In genomic region chr19:40421468-40421778, GRCh38 we compare ENCODE assay signal across 7 cellular contexts. TPM values are rescaled to one million over a fixed set of nuclear protein-coding genes. Genes with fewer than 3 reads are reported as not detected.
DNase-seq lines count a peak whose midpoint lies in the region; ATAC-seq and TF ChIP-seq lines count a peak whose summit lies in the region.

No MANE protein-coding gene starts in this region.

- ATAC-seq in stimulated activated memory B cell treated with anti-CD40 and anti-IgM and Interleukin-4, amounts not matched to agents 10 μg/mL and 1 μg/mL and 100 μg/mL, for 72 hours, result peak; percentile 0
- ATAC-seq in HG03095 (IDR thresholded peaks at IDR 0.05; ENCODE audit: unreplicated experiment), result no peak

- H3K27me3 ChIP-seq in HL-60 (ENCODE audit: insufficient read depth, poor library complexity, severe bottlenecking), result no peaks in the 10 kb centered on the region
- no peaks in the 10 kb centered on the region for H3K27me3 ChIP-seq in hepatocyte

- H4K20me1 ChIP-seq in hepatocyte (ENCODE audit: insufficient read depth, poor library complexity, severe bottlenecking), result no peaks in the 10 kb centered on the region

- no peaks in the 10 kb centered on the region for H3K27me3 Mint-ChIP-seq in activated CD4-positive, alpha-beta memory T cell treated with anti-CD3 and anti-CD28 coated beads for 36 hours
- H3K27me3 Mint-ChIP-seq in stimulated activated memory B cell treated with anti-CD40 and anti-IgM and Interleukin-4, amounts not matched to agents 10 μg/mL and 1 μg/mL and 100 μg/mL, for 72 hours, result no peaks in the 10 kb centered on the region

- peak overlapping the region; percentile 86 for H3K4me2 ChIP-seq in hepatocyte

- H3K9me2 ChIP-seq in hepatocyte (replicated peaks; ENCODE audit: insufficient read depth), result no peaks in the 10 kb centered on the region

- no peaks in the 10 kb centered on the region for H3K9me3 ChIP-seq in hepatocyte (ENCODE audit: low read depth)

- 52% methylated on average over 4 of the region's 4 CpGs for WGBS in hepatocyte (ENCODE audit: low lambda C conversion rate, missing lambda C conversion rate)

- DNase-seq in HL-60 (ENCODE audit: low read depth in 1 of 2, low spot score in 1 of 2) (no peak), hepatocyte (ENCODE audit: low spot score) (no peak), ureter (ENCODE audit: low spot score) (no peak), DMS 273 (lab: John Stamatoyannopoulos, UW; ENCODE audit: unreplicated experiment) (no peak)
- no peak for DNase-seq in activated CD4-positive, alpha-beta memory T cell treated with anti-CD3 and anti-CD28 coated beads for 36 hours

- H3K4me1 Mint-ChIP-seq in activated CD4-positive, alpha-beta memory T cell treated with anti-CD3 and anti-CD28 coated beads for 36 hours (ENCODE audit: low read depth), result peaks cover 24% of the 10 kb centered on the region
- peaks cover 37% of the 10 kb centered on the region for H3K4me1 Mint-ChIP-seq in stimulated activated memory B cell treated with anti-CD40 and anti-IgM and Interleukin-4, amounts not matched to agents 10 μg/mL and 1 μg/mL and 100 μg/mL, for 72 hours

- H3K79me2 ChIP-seq in hepatocyte, result peaks cover 33% of the 10 kb centered on the region

- H3K27ac ChIP-seq in HL-60 (replicated peaks) (peak overlapping the region; percentile 84), hepatocyte (peak overlapping the region; percentile 100)

- H3K4me3 ChIP-seq in HL-60 (replicated peaks; ENCODE audit: insufficient read depth, low read length) (peak overlapping the region; percentile 71), hepatocyte (peak overlapping the region; percentile 5)

- CTCF ChIA-PET in activated CD4-positive, alpha-beta memory T cell treated with anti-CD3 and anti-CD28 coated beads for 36 hours (lab: Charles Lee), result interaction anchor here (0.7 to 2.1 kb wide), 21 partner anchors 8 to 213 kb away, joined by 3 to 28 read pairs (median 6); partner anchors contain the start of genes AKT2, BLVRB, C19orf47 and PLD3

- peak overlapping the region; percentile 77 for H3K4me3 Mint-ChIP-seq in activated CD4-positive, alpha-beta memory T cell treated with anti-CD3 and anti-CD28 coated beads for 36 hours
- peak overlapping the region; percentile 84 for H3K4me3 Mint-ChIP-seq in stimulated activated memory B cell treated with anti-CD40 and anti-IgM and Interleukin-4, amounts not matched to agents 10 μg/mL and 1 μg/mL and 100 μg/mL, for 72 hours

- no peak for TF ChIP-seq CTCF in HL-60 (IDR thresholded peaks at IDR 0.05; ENCODE audit: insufficient read depth, low read length)
- no peak for TF ChIP-seq CTCF in hepatocyte (IDR thresholded peaks at IDR 0.05; ENCODE audit: poor library complexity)

- H3K9me3 Mint-ChIP-seq in activated CD4-positive, alpha-beta memory T cell treated with anti-CD3 and anti-CD28 coated beads for 36 hours, result no peaks in the 10 kb centered on the region
- no peaks in the 10 kb centered on the region for H3K9me3 Mint-ChIP-seq in stimulated activated memory B cell treated with anti-CD40 and anti-IgM and Interleukin-4, amounts not matched to agents 10 μg/mL and 1 μg/mL and 100 μg/mL, for 72 hours

- H3K36me3 ChIP-seq in hepatocyte (replicated peaks; ENCODE audit: insufficient read depth, low read depth), result no peaks in the 10 kb centered on the region

- peak overlapping the region; percentile 93 for H3K27ac Mint-ChIP-seq in activated CD4-positive, alpha-beta memory T cell treated with anti-CD3 and anti-CD28 coated beads for 36 hours
- peak overlapping the region; percentile 89 for H3K27ac Mint-ChIP-seq in stimulated activated memory B cell treated with anti-CD40 and anti-IgM and Interleukin-4, amounts not matched to agents 10 μg/mL and 1 μg/mL and 100 μg/mL, for 72 hours

- H2AFZ ChIP-seq in hepatocyte, result no peak overlapping the region

- peaks cover 11% of the 10 kb centered on the region for H3K36me3 Mint-ChIP-seq in activated CD4-positive, alpha-beta memory T cell treated with anti-CD3 and anti-CD28 coated beads for 36 hours
- H3K36me3 Mint-ChIP-seq in stimulated activated memory B cell treated with anti-CD40 and anti-IgM and Interleukin-4, amounts not matched to agents 10 μg/mL and 1 μg/mL and 100 μg/mL, for 72 hours, result no peaks in the 10 kb centered on the region

- POLR2A ChIA-PET in activated CD4-positive, alpha-beta memory T cell treated with anti-CD3 and anti-CD28 coated beads for 36 hours (lab: Charles Lee), result interaction anchor here (1.3 to 1.4 kb wide), 2 partner anchors 18 to 73 kb away, joined by 3 to 4 read pairs; partner anchors contain the start of genes C19orf47 and PLD3

- intact Hi-C loops in activated CD4-positive, alpha-beta memory T cell treated with anti-CD3 and anti-CD28 coated beads for 36 hours (cut with micrococcal nuclease), result loop anchor here (1.0 kb wide), 1 partner anchor 22 kb away; no protein-coding TSS in a partner anchor

- H3K4me1 ChIP-seq in hepatocyte (ENCODE audit: insufficient read depth), result peaks cover 23% of the 10 kb centered on the region

RNA-seq across cellular contexts. Expression of gene SERTAD1, which starts 4.4 kb away (rescaled TPM):
- total RNA-seq in activated CD4-positive, alpha-beta memory T cell treated with anti-CD3 and anti-CD28 coated beads for 36 hours, result 10 to 100 TPM; 11.5 to 12.6 TPM
- total RNA-seq in hepatocyte (14.4 and 17.1 TPM in 2 replicates), ureter (8.9 TPM)
- 17.9 and 23.6 TPM in 2 replicates for polyA plus RNA-seq in hepatocyte

RNA-seq across cellular contexts. Expression of gene PRX, which starts 8.2 kb away (rescaled TPM):
- 1 to 10 TPM; 1.2 to 1.7 TPM for total RNA-seq in activated CD4-positive, alpha-beta memory T cell treated with anti-CD3 and anti-CD28 coated beads for 36 hours
- 1.9 and 2.0 TPM in 2 replicates for total RNA-seq in hepatocyte
- polyA plus RNA-seq in hepatocyte, result 0.80 and 1.4 TPM in 2 replicates
- total RNA-seq in ureter, result 3.2 TPM

RNA-seq across cellular contexts. Expression of gene SERTAD3, which starts 22.7 kb away (rescaled TPM):
- 10 to 100 TPM; 12.1 to 13.1 TPM for total RNA-seq in activated CD4-positive, alpha-beta memory T cell treated with anti-CD3 and anti-CD28 coated beads for 36 hours
- total RNA-seq in hepatocyte, result 36.4 and 40.4 TPM in 2 replicates
- 62.2 and 64.0 TPM in 2 replicates for polyA plus RNA-seq in hepatocyte
- total RNA-seq in ureter, result 34.3 TPM

RNA-seq across cellular contexts. Expression of gene HIPK4, which starts 31.4 kb away (rescaled TPM):
- not detected for total RNA-seq in activated CD4-positive, alpha-beta memory T cell treated with anti-CD3 and anti-CD28 coated beads for 36 hours
- total RNA-seq in hepatocyte (0.07 and 0.08 TPM in 2 replicates), ureter (0.34 TPM)
- 0.13 TPM in 1 of 2 replicates, not detected in the other for polyA plus RNA-seq in hepatocyte

RNA-seq across cellular contexts. Expression of gene BLVRB, which starts 44.1 kb away (rescaled TPM):
- total RNA-seq in activated CD4-positive, alpha-beta memory T cell treated with anti-CD3 and anti-CD28 coated beads for 36 hours, result 10 to 100 TPM; 34.6 to 37.6 TPM
- total RNA-seq in hepatocyte (114 and 116 TPM in 2 replicates), ureter (62.6 TPM)
- polyA plus RNA-seq in hepatocyte, result 146 and 157 TPM in 2 replicates
